ENCODE assay signal across 1 cellular context in the genomic region with DNA sequence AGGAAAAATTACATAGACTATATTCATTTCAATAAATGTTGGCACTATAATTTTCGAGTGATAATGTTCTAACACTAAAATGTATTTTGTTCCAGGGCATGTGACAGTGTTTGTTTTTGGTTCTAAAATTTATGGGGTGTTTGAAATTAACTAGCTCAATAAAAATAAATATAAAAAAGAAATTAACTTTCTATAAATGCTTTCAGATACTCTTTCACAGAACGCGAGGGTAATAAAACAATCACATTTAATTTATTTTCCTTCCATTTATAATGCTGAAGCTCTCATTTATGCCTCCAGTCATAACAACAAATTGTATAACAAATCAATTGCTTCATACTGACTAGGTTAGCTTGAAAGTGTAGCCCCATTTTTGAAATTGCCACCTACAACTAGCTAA.
TF ChIP-seq lines count a peak whose summit lies in the region.

No MANE protein-coding gene starts in this region.

TF ChIP-seq in HCT116, 20 proteins besides CTCF, POLR2A, EP300 and RAD21 (continued from another document):
- TF ChIP-seq, protein P1, sequence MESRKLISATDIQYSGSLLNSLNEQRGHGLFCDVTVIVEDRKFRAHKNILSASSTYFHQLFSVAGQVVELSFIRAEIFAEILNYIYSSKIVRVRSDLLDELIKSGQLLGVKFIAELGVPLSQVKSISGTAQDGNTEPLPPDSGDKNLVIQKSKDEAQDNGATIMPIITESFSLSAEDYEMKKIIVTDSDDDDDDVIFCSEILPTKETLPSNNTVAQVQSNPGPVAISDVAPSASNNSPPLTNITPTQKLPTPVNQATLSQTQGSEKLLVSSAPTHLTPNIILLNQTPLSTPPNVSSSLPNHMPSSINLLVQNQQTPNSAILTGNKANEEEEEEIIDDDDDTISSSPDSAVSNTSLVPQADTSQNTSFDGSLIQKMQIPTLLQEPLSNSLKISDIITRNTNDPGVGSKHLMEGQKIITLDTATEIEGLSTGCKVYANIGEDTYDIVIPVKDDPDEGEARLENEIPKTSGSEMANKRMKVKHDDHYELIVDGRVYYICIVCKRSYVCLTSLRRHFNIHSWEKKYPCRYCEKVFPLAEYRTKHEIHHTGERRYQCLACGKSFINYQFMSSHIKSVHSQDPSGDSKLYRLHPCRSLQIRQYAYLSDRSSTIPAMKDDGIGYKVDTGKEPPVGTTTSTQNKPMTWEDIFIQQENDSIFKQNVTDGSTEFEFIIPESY (IDR thresholded peaks at IDR 0.05; ENCODE audit: extremely low read depth, insufficient replicate concordance, low read length), result no peak
- no peak for TF ChIP-seq EZH2 (IDR thresholded peaks at IDR 0.05)
- no peak for TF ChIP-seq TCF7L2 (IDR thresholded peaks at IDR 0.05; ENCODE audit: borderline replicate concordance, extremely low read depth, insufficient read depth, insufficient read length)
- no peak for TF ChIP-seq SRF (IDR thresholded peaks at IDR 0.05; ENCODE audit: low read depth)
- TF ChIP-seq ELF1 (IDR thresholded peaks at IDR 0.05; ENCODE audit: borderline replicate concordance, low read depth), result no peak
- TF ChIP-seq SP1 (IDR thresholded peaks at IDR 0.05; ENCODE audit: low read depth), result no peak
- TF ChIP-seq POLR2AphosphoS5 (IDR thresholded peaks at IDR 0.05; ENCODE audit: low read depth, low read length), result no peak
- no peak for TF ChIP-seq ZNF274 (IDR thresholded peaks at IDR 0.05; ENCODE audit: low read depth, low read length)
TF ChIP-seq in HCT116: peak in this region for 0.
